Comparison of ENCODE assay signal across 8 cellular contexts in the genomic region with DNA sequence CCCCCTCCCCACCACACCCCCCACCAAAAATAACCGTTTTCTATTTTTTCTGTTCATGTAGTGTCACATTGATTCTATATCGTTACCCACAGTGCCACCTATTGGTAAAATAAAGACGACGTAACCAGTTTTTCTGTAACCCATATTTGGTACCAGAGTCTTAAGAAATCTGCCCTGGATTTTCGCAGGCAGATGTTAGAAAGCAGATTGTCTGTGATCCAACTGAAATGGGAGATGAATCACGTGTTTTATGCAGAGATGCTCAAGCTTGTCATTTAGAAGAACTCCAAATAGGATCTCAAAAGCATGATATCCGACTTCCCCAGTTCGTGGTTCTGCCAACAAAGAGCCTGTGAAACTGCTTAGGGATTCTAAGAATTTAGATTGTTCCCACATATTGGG.
DNase-seq lines count a peak whose midpoint lies in the region; ATAC-seq and TF ChIP-seq lines count a peak whose summit lies in the region.

No MANE protein-coding gene starts in this region.

- no peaks in the 10 kb centered on the region for H3K36me3 ChIP-seq in iPS DF 6.9 (ENCODE audit: control insufficient read depth, insufficient read depth, low read length)

- H3K27ac ChIP-seq in iPS DF 6.9 (ENCODE audit: low read length), result no peak overlapping the region

- no peaks in the 10 kb centered on the region for H3K9me3 Mint-ChIP-seq in Calu3 (ENCODE audit: low read depth, unreplicated experiment)

- no TSS peak for BruUV-seq in Calu3 (replicated peaks; lab: Mats Ljungman, UMichigan)

- intact Hi-C loops in Calu3 (cut with micrococcal nuclease; ENCODE audit: unreplicated experiment), result loop anchor here (5.0 to 10.0 kb wide), 4 partner anchors 254 to 956 kb away; no protein-coding TSS in a partner anchor

- H3K4me3 ChIP-seq in astrocyte of the cerebellum (ENCODE audit: low read depth, low read length) (no peak overlapping the region), iPS DF 6.9 (ENCODE audit: low read length) (no peak overlapping the region)

- H3K27me3 ChIP-seq in iPS DF 6.9 (ENCODE audit: control insufficient read depth, insufficient read depth, low read length), result no peaks in the 10 kb centered on the region

- peaks cover 24% of the 10 kb centered on the region for H3K27me3 Mint-ChIP-seq in Calu3 (ENCODE audit: unreplicated experiment)

- H3K27ac Mint-ChIP-seq in Calu3 (ENCODE audit: unreplicated experiment), result no peak overlapping the region

- H3K4me1 Mint-ChIP-seq in Calu3 (ENCODE audit: low read depth, unreplicated experiment), result no peaks in the 10 kb centered on the region

- H3K9me3 ChIP-seq in iPS DF 6.9 (ENCODE audit: control insufficient read depth, insufficient read depth, low read length), result no peaks in the 10 kb centered on the region

- peaks cover 1% of the 10 kb centered on the region; the same call in 1 of the 2 replicates for H3K4me1 ChIP-seq in iPS DF 6.9 (ENCODE audit: control insufficient read depth, insufficient read depth, low read length)

- no peak overlapping the region for H3K4me3 Mint-ChIP-seq in Calu3 (ENCODE audit: low read depth, unreplicated experiment)

- CTCF ChIA-PET in Calu3 (lab: Charles Lee), result no interaction called here

- DNase-seq in Calu3 (peak; percentile 6), M059J (ENCODE audit: low read depth) (peak; percentile 37), astrocyte of the cerebellum (ENCODE audit: low read depth) (peak; percentile 27), iPS DF 6.9 (ENCODE audit: low read depth, low spot score) (peak; percentile 16), superior temporal gyrus (ENCODE audit: extremely low spot score) (peak; percentile 92), activated T-cell treated with anti-CD3 and anti-CD28 coated beads for 4 hours (no peak)

- TF ChIP-seq CTCF in Calu3 (IDR thresholded peaks at IDR 0.05; ENCODE audit: unreplicated experiment), result no peak
- TF ChIP-seq CTCF in astrocyte of the cerebellum (IDR thresholded peaks at IDR 0.05; ENCODE audit: low read depth, low read length, missing control alignments), result peak; percentile 40

- no peaks in the 10 kb centered on the region for H3K36me3 Mint-ChIP-seq in Calu3 (ENCODE audit: insufficient read depth, unreplicated experiment)

- ATAC-seq in GM19452 (IDR thresholded peaks at IDR 0.05; ENCODE audit: unreplicated experiment), result peak; percentile 53
- ATAC-seq in GM21619 (IDR thresholded peaks at IDR 0.05; ENCODE audit: unreplicated experiment), result no peak

- no CpG with 5 or more reads among the region's 8 CpGs for WGBS in iPS DF 6.9 (ENCODE audit: insufficient coverage, insufficient read length)

- in situ Hi-C loops in astrocyte of the cerebellum (cut with HindIII; ENCODE audit: low sequenced_read_pairs), result loop anchor here (25.0 kb wide), 1 partner anchor 898 kb away; a partner anchor contains a TSS
